9 cellular contexts compared by ENCODE assay signal in the genomic region with DNA sequence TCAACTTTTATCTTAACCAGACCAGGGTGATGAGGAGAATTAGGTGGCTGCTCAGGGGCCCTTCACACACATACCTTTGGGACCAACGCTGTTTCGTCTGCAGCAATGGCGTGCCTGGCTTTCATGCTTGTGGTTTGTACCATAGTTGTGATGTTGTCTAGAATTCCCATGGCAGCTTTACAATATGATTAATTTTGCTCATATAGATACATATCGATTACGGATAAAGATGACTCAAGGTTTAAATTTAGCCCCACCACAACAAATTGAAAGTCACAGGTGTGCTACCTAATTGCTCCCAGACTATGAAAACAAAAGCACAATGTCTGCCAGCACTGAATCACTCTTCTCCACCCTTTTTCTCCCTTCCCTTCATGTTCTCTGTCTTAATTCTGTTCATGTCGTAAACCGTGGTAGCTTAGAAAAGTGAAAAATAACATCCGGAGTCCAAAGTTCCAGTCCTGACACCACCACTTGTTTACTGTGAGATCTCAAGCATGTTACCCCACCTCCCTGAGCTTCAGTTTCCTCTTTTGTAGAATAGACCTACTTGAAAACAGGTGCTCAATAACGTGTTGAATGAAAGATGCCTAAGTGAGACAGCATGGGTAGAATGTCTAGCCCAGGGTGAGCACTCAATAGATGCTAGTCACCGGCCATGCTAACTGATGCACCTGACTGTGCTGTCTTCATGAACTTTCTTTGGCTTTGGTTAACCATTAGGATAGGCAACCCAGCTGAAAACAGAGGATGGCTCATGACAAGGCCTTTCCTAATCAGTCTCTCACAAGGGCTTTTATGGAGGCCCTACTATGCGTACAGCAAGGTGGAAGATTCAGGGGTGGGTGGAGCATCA. TPM values are rescaled to one million over a fixed set of nuclear protein-coding genes. Genes with fewer than 3 reads are reported as not detected.
DNase-seq lines count a peak whose midpoint lies in the region; ATAC-seq and FAIRE-seq lines count a peak whose summit lies in the region.
"Had no signal": no experiment of that assay in that cellular context is flagged by ENCODE, and none has a peak within 500 bp of the region (broad histone marks: within the 10 kb centered on the region; RNA-seq: fewer than 3 reads in every experiment).

No MANE protein-coding gene starts in this region.

- intact Hi-C loops in Right ventricle myocardium superior (cut with DNase I) = no loop called here

- ATAC-seq in GM18873 (IDR thresholded peaks at IDR 0.05; ENCODE audit: low FRiP score, unreplicated experiment) (peak; percentile 43), GM21619 (IDR thresholded peaks at IDR 0.05; ENCODE audit: unreplicated experiment) (peak; percentile 58), HG03354 (IDR thresholded peaks at IDR 0.05; ENCODE audit: poor library complexity, severe bottlenecking, unreplicated experiment) (peak; percentile 71), Right ventricle myocardium superior (ENCODE audit: poor library complexity) (no peak)
- ATAC-seq: lower lobe of right lung had no signal

- FAIRE-seq in islet of Langerhans (lab: Jason Lieb, UNC) = peak; percentile 72

- no peak for DNase-seq in activated CD4-positive, alpha-beta T cell treated with anti-CD3 and anti-CD28 coated beads for 4 hours
- no peak for DNase-seq in AG20443 (ENCODE audit: low spot score)
- no peak for DNase-seq in Right ventricle myocardium superior
- DNase-seq: lower lobe of right lung, upper lobe of left lung had no signal

RNA-seq across cellular contexts. Expression of gene JUN, which starts 22.1 kb away (rescaled TPM):
- 54.8 TPM for total RNA-seq in Right ventricle myocardium superior
